Comparison of ENCODE assay signal across 8 cellular contexts in the genomic region with DNA sequence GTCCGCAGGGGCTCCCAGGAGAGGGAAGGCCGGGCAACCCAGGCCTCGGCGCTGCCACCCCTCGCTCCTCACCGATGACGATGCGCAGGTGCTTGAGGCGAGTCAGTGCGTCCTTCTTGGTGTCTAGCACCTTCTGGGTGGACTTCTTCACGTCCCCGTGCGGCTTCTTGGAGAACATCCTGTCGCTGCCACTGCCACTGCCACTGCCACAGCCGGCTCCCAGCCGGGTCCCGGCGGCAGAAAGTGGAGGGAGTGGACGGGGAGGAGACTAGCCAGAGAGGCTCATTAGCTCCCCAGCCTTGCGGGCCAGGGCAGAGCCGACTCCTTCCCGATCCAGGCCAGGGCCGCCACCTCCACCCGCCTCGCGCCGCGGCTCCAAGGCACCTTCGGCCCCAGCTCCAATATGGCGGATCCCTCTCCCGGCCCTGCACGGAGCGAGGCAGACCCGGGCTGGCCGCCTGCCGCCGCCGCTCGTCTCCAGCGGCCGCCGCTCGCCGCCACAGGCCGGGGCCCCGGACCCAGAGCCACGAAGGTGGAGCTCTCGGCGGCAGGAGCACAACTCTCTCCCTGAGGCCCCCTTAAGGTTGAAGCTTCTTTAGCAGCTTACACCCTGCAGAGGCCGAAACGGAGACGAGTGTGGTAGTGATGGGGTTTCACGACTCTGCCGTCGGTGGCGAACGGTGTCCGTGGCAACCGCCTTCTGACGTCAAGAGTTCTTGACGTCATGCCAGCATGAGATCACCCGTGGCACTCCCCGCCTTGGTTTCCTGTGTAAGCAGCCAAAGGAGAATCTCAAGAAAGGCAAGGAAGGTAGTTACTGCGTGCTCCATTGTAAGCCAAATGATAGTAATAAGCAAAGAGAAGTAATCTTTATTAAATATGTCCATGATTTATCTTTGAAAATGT.
A peak's percentile ranks its signal among the peaks of the same experiment; 100 is the strongest.
DNase-seq lines count a peak whose midpoint lies in the region; ATAC-seq and FAIRE-seq lines count a peak whose summit lies in the region.

A gene (minus strand): TSS at position 638 of the 906 bp plus-strand sequence. CDS start 460 bp downstream, at position 178.

- peak; percentile 62 for FAIRE-seq in islet of Langerhans (lab: Jason Lieb, UNC)

- ATAC-seq in GM19035 (IDR thresholded peaks at IDR 0.05; ENCODE audit: unreplicated experiment) (peak; percentile 98), HG03354 (IDR thresholded peaks at IDR 0.05; ENCODE audit: poor library complexity, severe bottlenecking, unreplicated experiment) (peak; percentile 98)
- peak; percentile 98 for ATAC-seq in activated CD4-positive, CD25-positive, alpha-beta regulatory T cell treated with anti-CD3 and anti-CD28 coated beads, Interleukin-2, amount 50 U/mL, for 24 hours

- DNase-seq in AML-193 (lab: John Stamatoyannopoulos, UW) (peak; percentile 80 to 90), NCI-H446 (lab: John Stamatoyannopoulos, UW) (peak; percentile 93 to 98), cerebellar cortex (ENCODE audit: low spot score) (peak; percentile 97)
- DNase-seq in stimulated activated CD4-positive, alpha-beta T cell treated with anti-CD3 and anti-CD28 coated beads, Interleukin-12 subunit alpha, Interleukin-12 subunit beta, amount 100 ng/mL, for 4 hours: peak; percentile 88

Comparison
In these comparisons a context has a peak if more than half of its experiments do, and no peak if none do; other contexts are left out.
1. Peak in every context shown above with its lines: DNase-seq and ATAC-seq.